In the genomic region with DNA sequence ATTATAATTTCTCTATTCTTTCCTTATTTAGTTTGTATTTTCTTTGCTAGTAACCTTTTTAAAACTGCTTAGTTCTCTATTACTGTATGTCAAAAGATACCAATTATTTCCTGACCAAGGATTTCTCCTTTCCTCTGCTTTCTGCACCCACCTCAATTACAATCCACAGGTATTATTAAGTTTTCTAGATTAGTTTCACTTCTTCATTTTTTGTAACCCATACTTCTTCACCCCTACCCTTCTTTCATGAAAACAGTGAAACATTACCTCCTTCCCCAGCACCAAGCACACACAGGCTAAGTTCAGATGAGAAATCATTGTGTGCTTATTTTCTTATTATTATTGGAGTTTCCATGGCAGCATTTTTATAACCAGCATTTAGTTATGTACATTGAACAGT, we compare ENCODE assay signal across 34 cellular contexts.
"Had no signal": no experiment of that assay in that cellular context is flagged by ENCODE, and none has a peak within 500 bp of the region (broad histone marks: within the 10 kb centered on the region; RNA-seq: fewer than 3 reads in every experiment).

No MANE protein-coding gene starts in this region.

- H3K4me2 ChIP-seq: hepatocyte had no signal

- H2AFZ ChIP-seq: hepatocyte had no signal

- H3K4me1 ChIP-seq: adrenal gland, body of pancreas, esophagus muscularis mucosa, foreskin keratinocyte, gastroesophageal sphincter, heart right ventricle had no signal

- H3K27ac ChIP-seq: adrenal gland, body of pancreas, esophagus muscularis mucosa, foreskin keratinocyte, gastroesophageal sphincter, heart right ventricle, hepatocyte, WERI-Rb-1 had no signal

- H3K9me3 Mint-ChIP-seq: activated T-helper 1 cell treated with anti-CD3 and anti-CD28 coated beads, Interleukin-12 subunit alpha, Interleukin-12 subunit beta, Interleukin-2, Interleukin-4 antibody, amounts not matched to agents 30 ng/mL and 10 ng/mL and 1 ng/mL, durations not matched to agents 14 hours and 24 hours and 36 hours had no signal

- H3K9me3 ChIP-seq: adrenal gland, body of pancreas, esophagus muscularis mucosa, gastroesophageal sphincter had no signal

- DNase-seq: activated B cell treated with CpG ODN at 0.5 μM for 24 hours; activated CD4-positive, alpha-beta memory T cell treated with anti-CD3 and anti-CD28 coated beads for 36 hours; activated CD4-positive, alpha-beta T cell treated with anti-CD3 and anti-CD28 coated beads for 48 hours; activated CD8-positive, alpha-beta memory T cell treated with anti-CD3 and anti-CD28 coated beads, Interleukin-2, amount 10 ng/mL, durations not matched to agents 7 days and 5 days; activated CD8-positive, alpha-beta memory T cell treated with anti-CD3 and anti-CD28 coated beads, Interleukin-2, amount 50 U/mL, for 4 hours; activated CD8-positive, alpha-beta T cell treated with anti-CD3 and anti-CD28 coated beads, Interleukin-2, amount 10 ng/mL, durations not matched to agents 7 days and 5 days; activated effector memory CD4-positive, alpha-beta T cell treated with anti-CD3 and anti-CD28 coated beads, Interleukin-2, amount 50 U/mL, for 16 hours; activated naive CD4-positive, alpha-beta T cell treated with anti-CD3 and anti-CD28 coated beads for 36 hours; activated naive CD8-positive, alpha-beta T cell treated with anti-CD3 and anti-CD28 coated beads for 36 hours; activated naive CD8-positive, alpha-beta T cell treated with anti-CD3 and anti-CD28 coated beads, Interleukin-2, amount 50 U/mL, for 24 hours; activated T-cell treated with anti-CD3 and anti-CD28 coated beads, Interleukin-2, amount 50 U/mL, for 1 hour; activated T-cell treated with anti-CD3 and anti-CD28 coated beads, Interleukin-2, amount 50 U/mL, for 48 hours; adrenal gland; amygdala; aorta; body of pancreas; caudate nucleus; cortex of kidney; dermis blood vessel endothelial cell; effector CD4-positive, alpha-beta T cell; effector memory CD8-positive, alpha-beta T cell; erythroblast; foreskin keratinocyte; heart right ventricle; T1000; WERI-Rb-1 had no signal

- H3K4me3 Mint-ChIP-seq: activated B cell treated with CpG ODN at 0.5 μM for 24 hours; activated CD4-positive, alpha-beta memory T cell treated with anti-CD3 and anti-CD28 coated beads for 36 hours; activated CD8-positive, alpha-beta memory T cell treated with anti-CD3 and anti-CD28 coated beads, Interleukin-2, amount 10 ng/mL, durations not matched to agents 7 days and 5 days; activated CD8-positive, alpha-beta T cell treated with anti-CD3 and anti-CD28 coated beads, Interleukin-2, amount 10 ng/mL, durations not matched to agents 7 days and 5 days; activated naive CD4-positive, alpha-beta T cell treated with anti-CD3 and anti-CD28 coated beads for 36 hours; activated naive CD4-positive, alpha-beta T cell treated with anti-CD3 and anti-CD28 coated beads, Interleukin-2, amount 50 U/mL, for 24 hours; activated naive CD8-positive, alpha-beta T cell treated with anti-CD3 and anti-CD28 coated beads for 36 hours; activated naive CD8-positive, alpha-beta T cell treated with anti-CD3 and anti-CD28 coated beads, Interleukin-2, amount 50 U/mL, for 24 hours; activated T-helper 1 cell treated with anti-CD3 and anti-CD28 coated beads, Interleukin-12 subunit alpha, Interleukin-12 subunit beta, Interleukin-2, Interleukin-4 antibody, amounts not matched to agents 30 ng/mL and 10 ng/mL and 1 ng/mL, durations not matched to agents 14 hours and 24 hours and 36 hours; effector memory CD8-positive, alpha-beta T cell; T-helper 2 cell treated with Interferon-gamma antibody and Interleukin-4, amounts not matched to agents 5 μg/mL and 100 μg/mL, for 36 hours had no signal

- H3K27ac Mint-ChIP-seq: activated B cell treated with CpG ODN at 0.5 μM for 24 hours; activated CD4-positive, alpha-beta memory T cell treated with anti-CD3 and anti-CD28 coated beads for 36 hours; activated CD8-positive, alpha-beta memory T cell treated with anti-CD3 and anti-CD28 coated beads, Interleukin-2, amount 10 ng/mL, durations not matched to agents 7 days and 5 days; activated CD8-positive, alpha-beta T cell treated with anti-CD3 and anti-CD28 coated beads, Interleukin-2, amount 10 ng/mL, durations not matched to agents 7 days and 5 days; activated naive CD4-positive, alpha-beta T cell treated with anti-CD3 and anti-CD28 coated beads for 36 hours; activated naive CD8-positive, alpha-beta T cell treated with anti-CD3 and anti-CD28 coated beads for 36 hours; activated naive CD8-positive, alpha-beta T cell treated with anti-CD3 and anti-CD28 coated beads, Interleukin-2, amount 50 U/mL, for 24 hours; activated T-helper 1 cell treated with anti-CD3 and anti-CD28 coated beads, Interleukin-12 subunit alpha, Interleukin-12 subunit beta, Interleukin-2, Interleukin-4 antibody, amounts not matched to agents 30 ng/mL and 10 ng/mL and 1 ng/mL, durations not matched to agents 14 hours and 24 hours and 36 hours; activated T-helper 2 cell treated with anti-CD3 and anti-CD28 coated beads, Interferon-gamma antibody, Interleukin-2, Interleukin-4, amounts not matched to agents 10 μg/mL and 5 μg/mL and 100 μg/mL, durations not matched to agents 14 hours and 24 hours and 36 hours; effector memory CD8-positive, alpha-beta T cell; T-helper 2 cell treated with Interferon-gamma antibody and Interleukin-4, amounts not matched to agents 5 μg/mL and 100 μg/mL, for 36 hours had no signal

- H3K36me3 ChIP-seq: adrenal gland, esophagus muscularis mucosa, gastroesophageal sphincter, heart right ventricle, WERI-Rb-1 had no signal

- H3K4me3 ChIP-seq: adrenal gland, body of pancreas, esophagus muscularis mucosa, gastroesophageal sphincter, heart right ventricle, hepatocyte had no signal

- ATAC-seq: activated CD4-positive, CD25-positive, alpha-beta regulatory T cell treated with anti-CD3 and anti-CD28 coated beads, Interleukin-2, amount 50 U/mL, for 24 hours; activated CD8-positive, alpha-beta memory T cell treated with anti-CD3 and anti-CD28 coated beads, Interleukin-2, amount 10 ng/mL, durations not matched to agents 7 days and 5 days; activated CD8-positive, alpha-beta T cell treated with anti-CD3 and anti-CD28 coated beads, Interleukin-2, amount 10 ng/mL, durations not matched to agents 7 days and 5 days; activated naive CD8-positive, alpha-beta T cell treated with anti-CD3 and anti-CD28 coated beads, Interleukin-2, amount 50 U/mL, for 24 hours; body of pancreas; effector memory CD8-positive, alpha-beta T cell; foreskin keratinocyte; gastroesophageal sphincter; heart right ventricle had no signal

- H3K79me2 ChIP-seq: hepatocyte had no signal

- H3K27me3 Mint-ChIP-seq: activated B cell treated with CpG ODN at 0.5 μM for 24 hours; activated CD4-positive, alpha-beta memory T cell treated with anti-CD3 and anti-CD28 coated beads for 36 hours; activated CD8-positive, alpha-beta memory T cell treated with anti-CD3 and anti-CD28 coated beads, Interleukin-2, amount 10 ng/mL, durations not matched to agents 7 days and 5 days; activated naive CD4-positive, alpha-beta T cell treated with anti-CD3 and anti-CD28 coated beads, Interleukin-2, amount 50 U/mL, for 24 hours; activated naive CD8-positive, alpha-beta T cell treated with anti-CD3 and anti-CD28 coated beads for 36 hours; activated naive CD8-positive, alpha-beta T cell treated with anti-CD3 and anti-CD28 coated beads, Interleukin-2, amount 50 U/mL, for 24 hours; effector memory CD8-positive, alpha-beta T cell had no signal

- H3K36me3 Mint-ChIP-seq: activated CD4-positive, alpha-beta memory T cell treated with anti-CD3 and anti-CD28 coated beads for 36 hours; activated CD8-positive, alpha-beta memory T cell treated with anti-CD3 and anti-CD28 coated beads, Interleukin-2, amount 10 ng/mL, durations not matched to agents 7 days and 5 days; activated naive CD4-positive, alpha-beta T cell treated with anti-CD3 and anti-CD28 coated beads, Interleukin-2, amount 50 U/mL, for 24 hours; activated naive CD8-positive, alpha-beta T cell treated with anti-CD3 and anti-CD28 coated beads for 36 hours had no signal

- H3K27me3 ChIP-seq: adrenal gland, body of pancreas, esophagus muscularis mucosa, foreskin keratinocyte, gastroesophageal sphincter, heart right ventricle, hepatocyte had no signal

- H3K4me1 Mint-ChIP-seq: activated B cell treated with CpG ODN at 0.5 μM for 24 hours; activated CD8-positive, alpha-beta memory T cell treated with anti-CD3 and anti-CD28 coated beads, Interleukin-2, amount 10 ng/mL, durations not matched to agents 7 days and 5 days; activated naive CD4-positive, alpha-beta T cell treated with anti-CD3 and anti-CD28 coated beads, Interleukin-2, amount 50 U/mL, for 24 hours; activated naive CD8-positive, alpha-beta T cell treated with anti-CD3 and anti-CD28 coated beads for 36 hours; activated naive CD8-positive, alpha-beta T cell treated with anti-CD3 and anti-CD28 coated beads, Interleukin-2, amount 50 U/mL, for 24 hours had no signal
